Comparison of ENCODE assay signal across 11 cellular contexts in genomic region chr2:147996828-147997227, GRCh38.
"Had no signal": no experiment of that assay in that cellular context is flagged by ENCODE, and none has a peak within 500 bp of the region (broad histone marks: within the 10 kb centered on the region; RNA-seq: fewer than 3 reads in every experiment).

No MANE protein-coding gene starts in this region.

- DNase-seq: H9, HCEC 1CT, HFFc6, Karpas-422, KBM-7 had no signal

- H2AFZ ChIP-seq: GM23338 had no signal

- H3K27ac ChIP-seq: HL-60, KMS-11 had no signal

- H3K4me2 ChIP-seq: GM23338, KMS-11 had no signal

- H3K4me3 ChIP-seq: GM23338 had no signal

- ATAC-seq: GM23338, HepG2 had no signal

- H3K9ac ChIP-seq: KMS-11 had no signal

- FAIRE-seq: H1, H54, HepG2 had no signal
